8 cellular contexts compared by ENCODE assay signal in genomic region chr17:64343833-64344637, GRCh38. TPM values are rescaled to one million over a fixed set of nuclear protein-coding genes. Genes with fewer than 3 reads are reported as not detected.
DNase-seq lines count a peak whose midpoint lies in the region; ATAC-seq and TF ChIP-seq lines count a peak whose summit lies in the region.

No MANE protein-coding gene starts in this region.

- no peaks in the 10 kb centered on the region for H4K20me1 ChIP-seq in GM23338 (replicated peaks; ENCODE audit: insufficient read depth)

- no peaks in the 10 kb centered on the region for H3K9me2 ChIP-seq in GM23338 (ENCODE audit: insufficient read depth)

- DNase-seq in GM23338 (ENCODE audit: low spot score) (peak; percentile 15), NCI-H69 (lab: John Stamatoyannopoulos, UW) (peak; percentile 92), MCF 10A (ENCODE audit: unreplicated experiment) (peak; percentile 79), kidney glomerular epithelial cell (lab: John Stamatoyannopoulos, UW) (peak; percentile 93)
- no peak for DNase-seq in stimulated activated naive CD8-positive, alpha-beta T cell treated with anti-CD3 and anti-CD28 coated beads, Interleukin-15, Interleukin-2, amounts not matched to agents 100 U/mL and 50 U/mL, for 24 hours
- no peak for DNase-seq in NK-92 treated with Interleukin-12 subunit alpha and Interleukin-12 subunit beta, amount 100 ng/mL, for 24 hours (lab: John Stamatoyannopoulos, UW)

- no peaks in the 10 kb centered on the region for H3K36me3 ChIP-seq in GM23338 (ENCODE audit: insufficient read depth)

- H3K27me3 Mint-ChIP-seq in GM23338 (ENCODE audit: insufficient read depth, low read depth, poor library complexity) = peaks cover 4% of the 10 kb centered on the region
- no peaks in the 10 kb centered on the region for H3K27me3 Mint-ChIP-seq in MCF 10A (ENCODE audit: insufficient read depth, unreplicated experiment)

- H3F3A ChIP-seq in GM23338 (replicated peaks; ENCODE audit: low read depth) = no peaks in the 10 kb centered on the region

- H3K36me3 Mint-ChIP-seq in GM23338 (ENCODE audit: low read depth) (no peaks in the 10 kb centered on the region), MCF 10A (ENCODE audit: insufficient read depth, unreplicated experiment) (no peaks in the 10 kb centered on the region)

- peak overlapping the region; percentile 43; the same call in 1 of the 2 replicates for H2AFZ ChIP-seq in GM23338

- no peaks in the 10 kb centered on the region for H3K27me3 ChIP-seq in GM23338 (ENCODE audit: insufficient read depth)

- TF ChIP-seq CTCF in GM23338 (conservative IDR thresholded peaks at IDR 0.05; ENCODE audit: low read depth in 2 of 2) (no peak), MCF 10A (IDR thresholded peaks at IDR 0.05; ENCODE audit: unreplicated experiment) (no peak)

- no peak overlapping the region for H3K4me3 Mint-ChIP-seq in GM23338
- H3K4me3 Mint-ChIP-seq in MCF 10A (ENCODE audit: unreplicated experiment) = no peak overlapping the region

- BruUV-seq in MCF 10A (replicated peaks; lab: Mats Ljungman, UMichigan) = no TSS peak

- H3K4me1 Mint-ChIP-seq in GM23338 = peaks cover 8% of the 10 kb centered on the region
- peaks cover 13% of the 10 kb centered on the region for H3K4me1 Mint-ChIP-seq in MCF 10A (ENCODE audit: insufficient read depth, unreplicated experiment)

- no peak overlapping the region for H3K27ac Mint-ChIP-seq in GM23338
- H3K27ac Mint-ChIP-seq in MCF 10A (ENCODE audit: low read depth, unreplicated experiment) = peak overlapping the region; percentile 59

- no peak overlapping the region for H3K4me3 ChIP-seq in GM23338

- CTCF ChIA-PET in MCF 10A (lab: Yijun Ruan, JAX) = interaction anchor here (0.7 to 0.8 kb wide), 3 partner anchors 22 to 182 kb away, joined by 3 to 5 read pairs (median 4); no protein-coding TSS in a partner anchor

- POLR2A ChIA-PET in MCF 10A (lab: Yijun Ruan, JAX) = interaction anchor here (0.5 to 1.6 kb wide), 3 partner anchors 11 to 75 kb away, joined by 3 to 10 read pairs (median 3); no protein-coding TSS in a partner anchor

- no peak overlapping the region for H3K4me2 ChIP-seq in GM23338

- H3K27ac ChIP-seq in GM23338 (ENCODE audit: low read depth) = no peak overlapping the region

- no peaks in the 10 kb centered on the region for H3K79me2 ChIP-seq in GM23338 (replicated peaks; ENCODE audit: insufficient read depth)

- H3K9me3 Mint-ChIP-seq in GM23338 (no peaks in the 10 kb centered on the region), MCF 10A (ENCODE audit: unreplicated experiment) (no peaks in the 10 kb centered on the region)

- intact Hi-C loops in MCF 10A (cut with micrococcal nuclease) = no loop called here

- ATAC-seq in GM23338 (peak; percentile 58; the same call in 2 of the 3 replicates), HG02763 (IDR thresholded peaks at IDR 0.05; ENCODE audit: unreplicated experiment) (no peak), HG02571 (IDR thresholded peaks at IDR 0.05; ENCODE audit: unreplicated experiment) (no peak)
- peak; percentile 30 for ATAC-seq in stimulated activated naive CD8-positive, alpha-beta T cell treated with anti-CD3 and anti-CD28 coated beads, Interleukin-15, Interleukin-2, amounts not matched to agents 100 U/mL and 50 U/mL, for 24 hours

- H3K4me1 ChIP-seq in GM23338 (ENCODE audit: insufficient read depth) = no peaks in the 10 kb centered on the region

TF ChIP-seq in GM23338, 12 proteins besides CTCF, POLR2A, EP300 and RAD21:
- TF ChIP-seq CREB1 (CRISPR knock-in tag; IDR thresholded peaks at IDR 0.05; ENCODE audit: low read depth) = no peak
- no peak for TF ChIP-seq POLR2AphosphoS5 (IDR thresholded peaks at IDR 0.05; ENCODE audit: low read depth)
- no peak for TF ChIP-seq EZH2phosphoT487 (IDR thresholded peaks at IDR 0.05; ENCODE audit: unreplicated experiment)
- TF ChIP-seq ZNF331 (CRISPR knock-in tag; IDR thresholded peaks at IDR 0.05; ENCODE audit: low read depth) = no peak
- TF ChIP-seq JUNB (IDR thresholded peaks at IDR 0.05; ENCODE audit: unreplicated experiment) = no peak
- TF ChIP-seq, protein P1, sequence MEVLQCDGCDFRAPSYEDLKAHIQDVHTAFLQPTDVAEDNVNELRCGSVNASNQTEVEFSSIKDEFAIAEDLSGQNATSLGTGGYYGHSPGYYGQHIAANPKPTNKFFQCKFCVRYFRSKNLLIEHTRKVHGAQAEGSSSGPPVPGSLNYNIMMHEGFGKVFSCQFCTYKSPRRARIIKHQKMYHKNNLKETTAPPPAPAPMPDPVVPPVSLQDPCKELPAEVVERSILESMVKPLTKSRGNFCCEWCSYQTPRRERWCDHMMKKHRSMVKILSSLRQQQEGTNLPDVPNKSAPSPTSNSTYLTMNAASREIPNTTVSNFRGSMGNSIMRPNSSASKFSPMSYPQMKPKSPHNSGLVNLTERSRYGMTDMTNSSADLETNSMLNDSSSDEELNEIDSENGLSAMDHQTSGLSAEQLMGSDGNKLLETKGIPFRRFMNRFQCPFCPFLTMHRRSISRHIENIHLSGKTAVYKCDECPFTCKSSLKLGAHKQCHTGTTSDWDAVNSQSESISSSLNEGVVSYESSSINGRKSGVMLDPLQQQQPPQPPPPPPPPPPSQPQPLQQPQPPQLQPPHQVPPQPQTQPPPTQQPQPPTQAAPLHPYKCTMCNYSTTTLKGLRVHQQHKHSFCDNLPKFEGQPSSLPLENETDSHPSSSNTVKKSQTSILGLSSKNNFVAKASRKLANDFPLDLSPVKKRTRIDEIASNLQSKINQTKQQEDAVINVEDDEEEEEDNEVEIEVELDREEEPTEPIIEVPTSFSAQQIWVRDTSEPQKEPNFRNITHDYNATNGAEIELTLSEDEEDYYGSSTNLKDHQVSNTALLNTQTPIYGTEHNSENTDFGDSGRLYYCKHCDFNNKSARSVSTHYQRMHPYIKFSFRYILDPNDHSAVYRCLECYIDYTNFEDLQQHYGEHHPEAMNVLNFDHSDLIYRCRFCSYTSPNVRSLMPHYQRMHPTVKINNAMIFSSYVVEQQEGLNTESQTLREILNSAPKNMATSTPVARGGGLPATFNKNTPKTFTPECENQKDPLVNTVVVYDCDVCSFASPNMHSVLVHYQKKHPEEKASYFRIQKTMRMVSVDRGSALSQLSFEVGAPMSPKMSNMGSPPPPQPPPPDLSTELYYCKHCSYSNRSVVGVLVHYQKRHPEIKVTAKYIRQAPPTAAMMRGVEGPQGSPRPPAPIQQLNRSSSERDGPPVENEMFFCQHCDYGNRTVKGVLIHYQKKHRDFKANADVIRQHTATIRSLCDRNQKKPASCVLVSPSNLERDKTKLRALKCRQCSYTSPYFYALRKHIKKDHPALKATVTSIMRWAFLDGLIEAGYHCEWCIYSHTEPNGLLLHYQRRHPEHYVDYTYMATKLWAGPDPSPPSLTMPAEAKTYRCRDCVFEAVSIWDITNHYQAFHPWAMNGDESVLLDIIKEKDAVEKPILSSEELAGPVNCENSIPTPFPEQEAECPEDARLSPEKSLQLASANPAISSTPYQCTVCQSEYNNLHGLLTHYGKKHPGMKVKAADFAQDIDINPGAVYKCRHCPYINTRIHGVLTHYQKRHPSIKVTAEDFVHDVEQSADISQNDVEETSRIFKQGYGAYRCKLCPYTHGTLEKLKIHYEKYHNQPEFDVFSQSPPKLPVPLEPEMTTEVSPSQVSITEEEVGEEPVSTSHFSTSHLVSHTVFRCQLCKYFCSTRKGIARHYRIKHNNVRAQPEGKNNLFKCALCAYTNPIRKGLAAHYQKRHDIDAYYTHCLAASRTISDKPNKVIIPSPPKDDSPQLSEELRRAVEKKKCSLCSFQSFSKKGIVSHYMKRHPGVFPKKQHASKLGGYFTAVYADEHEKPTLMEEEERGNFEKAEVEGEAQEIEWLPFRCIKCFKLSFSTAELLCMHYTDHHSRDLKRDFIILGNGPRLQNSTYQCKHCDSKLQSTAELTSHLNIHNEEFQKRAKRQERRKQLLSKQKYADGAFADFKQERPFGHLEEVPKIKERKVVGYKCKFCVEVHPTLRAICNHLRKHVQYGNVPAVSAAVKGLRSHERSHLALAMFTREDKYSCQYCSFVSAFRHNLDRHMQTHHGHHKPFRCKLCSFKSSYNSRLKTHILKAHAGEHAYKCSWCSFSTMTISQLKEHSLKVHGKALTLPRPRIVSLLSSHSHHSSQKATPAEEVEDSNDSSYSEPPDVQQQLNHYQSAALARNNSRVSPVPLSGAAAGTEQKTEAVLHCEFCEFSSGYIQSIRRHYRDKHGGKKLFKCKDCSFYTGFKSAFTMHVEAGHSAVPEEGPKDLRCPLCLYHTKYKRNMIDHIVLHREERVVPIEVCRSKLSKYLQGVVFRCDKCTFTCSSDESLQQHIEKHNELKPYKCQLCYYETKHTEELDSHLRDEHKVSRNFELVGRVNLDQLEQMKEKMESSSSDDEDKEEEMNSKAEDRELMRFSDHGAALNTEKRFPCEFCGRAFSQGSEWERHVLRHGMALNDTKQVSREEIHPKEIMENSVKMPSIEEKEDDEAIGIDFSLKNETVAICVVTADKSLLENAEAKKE (CRISPR knock-in tag; IDR thresholded peaks at IDR 0.05) = no peak
- no peak for TF ChIP-seq EZH2 (IDR thresholded peaks at IDR 0.05; ENCODE audit: low read depth, unreplicated experiment)
- TF ChIP-seq STAT1 (IDR thresholded peaks at IDR 0.05; ENCODE audit: unreplicated experiment) = no peak
TF ChIP-seq in GM23338: peak in this region for 0.

RNA-seq across cellular contexts. Expression of gene PECAM1, which starts 46.6 kb away (rescaled TPM):
- total RNA-seq in GM23338 (2014; rRNA removed; shearing (Covaris generic)) = 0.04 TPM in 1 of 2 replicates, not detected in the other
- not detected in 2 replicates for polyA plus RNA-seq in GM23338 (2016; fragmentation: Nextera tagmentation; extraction: Ambion mirVana)
- total RNA-seq in MCF 10A (2022) = 0.12 and 0.23 TPM in 2 replicates

Comparison
In these comparisons a context has a peak if more than half of its experiments do, and no peak if none do; other contexts are left out.
1. ATAC-seq: peak in GM23338 (single experiment) and stimulated activated naive CD8-positive, alpha-beta T cell treated with anti-CD3 and anti-CD28 coated beads, Interleukin-15, Interleukin-2, amounts not matched to agents 100 U/mL and 50 U/mL, for 24 hours (single experiment); none in HG02763 (single experiment) and HG02571 (single experiment).
2. DNase-seq: peak in GM23338 (single experiment), NCI-H69 (single experiment), MCF 10A (single experiment) and kidney glomerular epithelial cell (single experiment); none in stimulated activated naive CD8-positive, alpha-beta T cell treated with anti-CD3 and anti-CD28 coated beads, Interleukin-15, Interleukin-2, amounts not matched to agents 100 U/mL and 50 U/mL, for 24 hours (single experiment) and NK-92 treated with Interleukin-12 subunit alpha and Interleukin-12 subunit beta, amount 100 ng/mL, for 24 hours (single experiment).